1 cellular context compared by ENCODE assay signal in genomic region chr7:130945411-130945811, GRCh38.
TF ChIP-seq lines count a peak whose summit lies in the region.

No MANE protein-coding gene starts in this region.

TF ChIP-seq in IMR-90, 13 proteins besides CTCF, POLR2A, EP300 and RAD21 (continued from another document):
- TF ChIP-seq NFE2L2 (IDR thresholded peaks at IDR 0.05; ENCODE audit: low read depth, low read length) (no peak), CHD1 (IDR thresholded peaks at IDR 0.05; ENCODE audit: low read depth, low read length) (no peak)
